9 cellular contexts compared by ENCODE assay signal in genomic region chr7:38748056-38748610, GRCh38.
DNase-seq lines count a peak whose midpoint lies in the region; ATAC-seq and TF ChIP-seq lines count a peak whose summit lies in the region.
"Had no signal": no experiment of that assay in that cellular context is flagged by ENCODE, and none has a peak within 500 bp of the region (broad histone marks: within the 10 kb centered on the region; RNA-seq: fewer than 3 reads in every experiment).

No MANE protein-coding gene starts in this region.

- H3K4me2 ChIP-seq in OCI-LY7 (ENCODE audit: low read length): no peak overlapping the region
- no peak overlapping the region for H3K4me2 ChIP-seq in fibroblast of lung (ENCODE audit: extremely low read depth, insufficient read depth, low read length)

- no TSS peak for BruUV-seq in OCI-LY7 (replicated peaks; lab: Mats Ljungman, UMichigan)

- H3K36me3 ChIP-seq in OCI-LY7 (ENCODE audit: insufficient read depth, low read length): peaks cover 20% of the 10 kb centered on the region; the same call in 1 of the 2 replicates
- peaks cover 1% of the 10 kb centered on the region for H3K36me3 ChIP-seq in fibroblast of lung (ENCODE audit: control insufficient read depth, insufficient read depth, low read length)

- CTCF ChIA-PET in OCI-LY7 (lab: Charles Lee; ENCODE audit: unreplicated experiment): no interaction called here
- CTCF ChIA-PET in activated CD4-positive, alpha-beta T cell treated with anti-CD3 and anti-CD28 coated beads for 36 hours (lab: Charles Lee): no interaction called here

- TF ChIP-seq CTCF in GM10266 (IDR thresholded peaks at IDR 0.05; ENCODE audit: control insufficient read depth, insufficient read depth, low read depth, missing control alignments): peak; percentile 20
- peak; percentile 72 for TF ChIP-seq CTCF in OCI-LY7 (conservative IDR thresholded peaks at IDR 0.05; ENCODE audit: low read length)
- TF ChIP-seq CTCF in fibroblast of lung (conservative IDR thresholded peaks at IDR 0.05 in 1 of 2, IDR thresholded peaks at IDR 0.05 in 1 of 2; ENCODE audit: low read depth in 1 of 2, low read length in 2 of 2): peak; percentile 43 to 50

- no peaks in the 10 kb centered on the region for H3K9me3 ChIP-seq in OCI-LY7 (ENCODE audit: low read length)
- no peaks in the 10 kb centered on the region for H3K9me3 ChIP-seq in fibroblast of lung (ENCODE audit: control insufficient read depth, insufficient read depth, low read depth, low read length)
- H3K9me3 ChIP-seq: spleen had no signal

- POLR2A ChIA-PET in OCI-LY7 (lab: Charles Lee): interaction anchor here (2.9 kb wide), 1 partner anchor 8 kb away, joined by 13 read pairs; no protein-coding TSS in a partner anchor
- POLR2A ChIA-PET in activated CD4-positive, alpha-beta T cell treated with anti-CD3 and anti-CD28 coated beads for 36 hours (lab: Charles Lee): no interaction called here

- no peak overlapping the region for H3K4me3 Mint-ChIP-seq in activated CD4-positive, alpha-beta T cell treated with anti-CD3 and anti-CD28 coated beads for 36 hours

- H3K4me3 ChIP-seq in OCI-LY7 (ENCODE audit: low read depth, low read length, poor library complexity, severe bottlenecking): no peak overlapping the region
- H3K4me3 ChIP-seq in fibroblast of lung (replicated peaks in 1 of 4; ENCODE audit: control extremely low read depth in 1 of 4, insufficient read depth in 1 of 4, low read depth in 3 of 4, low read length in 4 of 4): no peak overlapping the region
- H3K4me3 ChIP-seq: spleen had no signal

- H3K4me1 Mint-ChIP-seq in activated CD4-positive, alpha-beta T cell treated with anti-CD3 and anti-CD28 coated beads for 36 hours: peaks cover 8% of the 10 kb centered on the region

- intact Hi-C loops in OCI-LY7 (cut with micrococcal nuclease; ENCODE audit: unreplicated experiment): no loop called here
- intact Hi-C loops in activated CD4-positive, alpha-beta T cell treated with anti-CD3 and anti-CD28 coated beads for 36 hours (cut with DNase I, micrococcal nuclease): no loop called here

- H3K27me3 Mint-ChIP-seq in activated CD4-positive, alpha-beta T cell treated with anti-CD3 and anti-CD28 coated beads for 36 hours: no peaks in the 10 kb centered on the region

- no peaks in the 10 kb centered on the region for H3K9me2 ChIP-seq in OCI-LY7 (ENCODE audit: insufficient read depth, low read length)

- H3K4me1 ChIP-seq in OCI-LY7 (ENCODE audit: insufficient read depth, low read length, poor library complexity, severe bottlenecking): no peaks in the 10 kb centered on the region
- H3K4me1 ChIP-seq in fibroblast of lung (ENCODE audit: control insufficient read depth, extremely low read depth, insufficient read depth, low read length): peaks cover 5% of the 10 kb centered on the region
- H3K4me1 ChIP-seq: spleen had no signal

- H2AFZ ChIP-seq in OCI-LY7 (ENCODE audit: low read length) (no peak overlapping the region), fibroblast of lung (ENCODE audit: low read length) (no peak overlapping the region)

- H3K27ac Mint-ChIP-seq in activated CD4-positive, alpha-beta T cell treated with anti-CD3 and anti-CD28 coated beads for 36 hours: no peak overlapping the region

- H3K79me2 ChIP-seq in OCI-LY7 (ENCODE audit: insufficient read depth, low read depth, low read length) (no peaks in the 10 kb centered on the region), fibroblast of lung (ENCODE audit: control insufficient read depth, insufficient read depth, low read length) (no peaks in the 10 kb centered on the region)

- H4K20me1 ChIP-seq in OCI-LY7 (ENCODE audit: insufficient read depth, low read length) (no peaks in the 10 kb centered on the region), fibroblast of lung (ENCODE audit: control insufficient read depth, extremely low read depth, insufficient read depth, low read length) (no peaks in the 10 kb centered on the region)

- H3K27ac ChIP-seq in OCI-LY7 (ENCODE audit: low read depth, low read length, poor library complexity, severe bottlenecking) (no peak overlapping the region), fibroblast of lung (ENCODE audit: insufficient read depth, low read length) (no peak overlapping the region)
- H3K27ac ChIP-seq: spleen had no signal

- peaks cover 51% of the 10 kb centered on the region for H3K36me3 Mint-ChIP-seq in activated CD4-positive, alpha-beta T cell treated with anti-CD3 and anti-CD28 coated beads for 36 hours (ENCODE audit: low read depth)

- DNase-seq in GM10266 (ENCODE audit: extremely low spot score): no peak
- DNase-seq in OCI-LY7 (ENCODE audit: low spot score): no peak
- peak; percentile 12 to 27 for DNase-seq in fibroblast of lung (ENCODE audit: low read depth in 2 of 2)
- DNase-seq in pons (ENCODE audit: low spot score): peak; percentile 37
- no peak for DNase-seq in activated CD4-positive, alpha-beta T cell treated with anti-CD3 and anti-CD28 coated beads for 36 hours
- no peak for DNase-seq in hepatic stellate cell (ENCODE audit: low spot score)
- no peak for DNase-seq in NOMO-1 (lab: John Stamatoyannopoulos, UW; ENCODE audit: unreplicated experiment in 2 of 2)
- DNase-seq in retina: no peak
- DNase-seq: spleen had no signal

- H3K9ac ChIP-seq in fibroblast of lung (ENCODE audit: insufficient read depth, low read length): no peak overlapping the region

- no peaks in the 10 kb centered on the region for H3K27me3 ChIP-seq in fibroblast of lung (ENCODE audit: control insufficient read depth, insufficient read depth, low read length)
- H3K27me3 ChIP-seq: spleen had no signal

- ATAC-seq in activated CD4-positive, alpha-beta T cell treated with anti-CD3 and anti-CD28 coated beads for 36 hours: no peak

- no peaks in the 10 kb centered on the region for H3K9me3 Mint-ChIP-seq in activated CD4-positive, alpha-beta T cell treated with anti-CD3 and anti-CD28 coated beads for 36 hours (ENCODE audit: low read depth)

Comparison
In these comparisons a context has a peak if more than half of its experiments do, and no peak if none do; other contexts are left out.
1. DNase-seq: peak in fibroblast of lung (2 of 2) and pons (single experiment); none in GM10266 (single experiment), OCI-LY7 (single experiment), activated CD4-positive, alpha-beta T cell treated with anti-CD3 and anti-CD28 coated beads for 36 hours (single experiment), hepatic stellate cell (single experiment), NOMO-1 (0 of 2) and retina (single experiment).
2. CTCF ChIP-seq: peak in every context shown above with its lines; median percentile 72 in OCI-LY7; 46 in fibroblast of lung; 20 in GM10266.